ENCODE assay signal across 9 cellular contexts in the genomic region with DNA sequence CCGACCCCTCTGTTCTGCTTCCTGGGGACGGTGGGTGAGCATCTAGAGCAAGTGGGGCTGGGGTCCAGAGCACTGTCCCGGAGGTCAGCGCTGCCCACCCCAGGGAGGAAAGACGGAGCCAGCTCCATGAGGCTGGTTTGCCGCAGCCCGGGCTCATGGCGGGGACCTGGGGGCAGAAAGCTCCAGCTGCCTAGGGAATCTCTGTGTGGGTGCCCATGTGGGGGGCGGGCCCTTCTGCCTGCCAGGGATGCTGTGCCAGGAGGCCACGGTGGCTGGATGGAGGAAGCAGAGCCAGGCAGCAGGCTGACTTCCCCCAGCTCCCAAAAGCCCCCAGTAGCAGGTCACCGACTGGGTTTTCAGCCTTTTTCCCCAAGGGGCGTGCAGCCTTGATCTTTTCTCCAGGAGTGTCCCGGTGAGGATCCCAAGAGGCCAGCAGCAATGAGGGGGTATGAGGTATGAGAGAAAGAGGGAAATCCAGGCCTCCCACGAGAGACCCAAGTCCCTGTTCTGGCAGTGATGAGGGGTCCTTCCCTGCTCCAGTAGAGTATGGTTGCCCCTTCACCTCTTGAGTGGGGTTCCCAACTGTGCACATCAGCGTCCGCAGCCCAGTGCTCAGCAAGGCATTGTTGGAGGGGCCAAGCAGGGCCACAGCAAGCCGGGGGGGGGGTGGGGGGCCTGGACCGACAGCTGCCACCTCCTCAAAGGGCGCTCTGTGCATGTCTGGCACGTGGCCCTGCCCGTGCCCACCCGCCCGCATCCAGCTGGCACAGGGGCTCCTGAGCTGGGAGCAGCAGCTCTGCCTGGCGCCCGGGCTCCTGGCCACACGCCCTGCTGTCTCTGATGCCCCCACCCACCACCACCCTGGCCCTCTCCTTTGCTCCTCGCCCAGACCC. TPM values are rescaled to one million over a fixed set of nuclear protein-coding genes. Genes with fewer than 3 reads are reported as not detected.
DNase-seq lines count a peak whose midpoint lies in the region; ATAC-seq and TF ChIP-seq lines count a peak whose summit lies in the region.
"Had no signal": no experiment of that assay in that cellular context is flagged by ENCODE, and none has a peak within 500 bp of the region (broad histone marks: within the 10 kb centered on the region; RNA-seq: fewer than 3 reads in every experiment).

No MANE protein-coding gene starts in this region.

- H3K4me3 ChIP-seq in AG04449 (ENCODE audit: low read depth, low read length) (peak overlapping the region; percentile 81), Karpas-422 (ENCODE audit: low read length) (peak overlapping the region; percentile 95)

- H3K36me3 Mint-ChIP-seq in naive thymus-derived CD8-positive, alpha-beta T cell, result no peaks in the 10 kb centered on the region

- DNase-seq in AG04449 (ENCODE audit: low read depth, low spot score) (no peak), Karpas-422 (no peak), caudate nucleus (lab: John Stamatoyannopoulos, UW) (peak in 53 of 61 donors; percentile 35 to 87 (median 71)), NCI-H2029 (lab: John Stamatoyannopoulos, UW) (no peak), G401 (ENCODE audit: low spot score) (no peak), NCI-H2196 treated with DMSO at 0.1 percent for 48 hours (lab: John Stamatoyannopoulos, UW; ENCODE audit: unreplicated experiment) (no peak), HuH-7.5 (ENCODE audit: low spot score) (no peak)
- no peak for DNase-seq in naive thymus-derived CD8-positive, alpha-beta T cell

- in situ Hi-C loops in G401 (cut with HindIII; ENCODE audit: low sequenced_read_pairs), result no loop called here

- no peaks in the 10 kb centered on the region for H3K9me3 ChIP-seq in Karpas-422 (ENCODE audit: low read length)
- H3K9me3 ChIP-seq: pancreas had no signal

- H3K9me2 ChIP-seq in Karpas-422 (replicated peaks; ENCODE audit: insufficient read depth, low read length), result no peaks in the 10 kb centered on the region

- H3K4me2 ChIP-seq in Karpas-422 (ENCODE audit: low read depth, low read length, poor library complexity, severe bottlenecking), result peak overlapping the region; percentile 91

- no peaks in the 10 kb centered on the region for H3K27me3 ChIP-seq in Karpas-422 (ENCODE audit: low read length)
- H3K27me3 ChIP-seq: pancreas had no signal

- CTCF ChIA-PET in AG04449 (lab: Yijun Ruan, JAX), result interaction anchor here (0.8 to 1.3 kb wide), 4 partner anchors 12 to 120 kb away, joined by 3 to 7 read pairs (median 3); no protein-coding TSS in a partner anchor

- H3K79me2 ChIP-seq in Karpas-422 (ENCODE audit: low read length), result no peaks in the 10 kb centered on the region

- peak overlapping the region; percentile 60 to 89 (median 83) for H3K4me3 Mint-ChIP-seq in naive thymus-derived CD8-positive, alpha-beta T cell

- ATAC-seq in naive thymus-derived CD8-positive, alpha-beta T cell, result no peak

- H3K4me1 ChIP-seq in Karpas-422 (ENCODE audit: low read length), result peaks cover 23% of the 10 kb centered on the region

- H3K27ac ChIP-seq in Karpas-422 (ENCODE audit: low read length) (no peak overlapping the region), caudate nucleus (ENCODE audit: low read depth, low read length) (peak overlapping the region; percentile 87)

- peak overlapping the region; percentile 85 for H3K9ac ChIP-seq in Karpas-422 (ENCODE audit: low read length)

- TF ChIP-seq CTCF in AG04449 (IDR thresholded peaks at IDR 0.05; ENCODE audit: insufficient read depth, low read length, missing control alignments), result no peak

- POLR2A ChIA-PET in AG04449 (lab: Yijun Ruan, JAX), result interaction anchor here (0.6 to 0.8 kb wide), 2 partner anchors 10 to 16 kb away, joined by 3 read pairs; no protein-coding TSS in a partner anchor
- POLR2A ChIA-PET in naive thymus-derived CD8-positive, alpha-beta T cell (lab: Charles Lee), result no interaction called here

- no peaks in the 10 kb centered on the region for H3K9me3 Mint-ChIP-seq in naive thymus-derived CD8-positive, alpha-beta T cell

- peaks cover 2 to 11% (median 9%) of the 10 kb centered on the region in 4 donors for H3K4me1 Mint-ChIP-seq in naive thymus-derived CD8-positive, alpha-beta T cell

- H2AFZ ChIP-seq in Karpas-422 (ENCODE audit: low read length), result peak overlapping the region; percentile 100; the same call in 1 of the 2 replicates

- H3K27me3 Mint-ChIP-seq in naive thymus-derived CD8-positive, alpha-beta T cell, result peaks cover 19 to 62% (median 39%) of the 10 kb centered on the region in 5 donors

- peaks cover 17% of the 10 kb centered on the region; the same call in 1 of the 2 replicates for H4K20me1 ChIP-seq in Karpas-422 (ENCODE audit: insufficient read depth, low read depth, low read length)

- peak overlapping the region in 1 of 10 donors; percentile 43 for H3K27ac Mint-ChIP-seq in naive thymus-derived CD8-positive, alpha-beta T cell

- no peaks in the 10 kb centered on the region for H3K36me3 ChIP-seq in Karpas-422 (ENCODE audit: insufficient read depth, low read length)
- H3K36me3 ChIP-seq: pancreas had no signal

RNA-seq across cellular contexts. Expression of gene BCAR1, which starts 15.6 kb away (rescaled TPM):
- total RNA-seq in Karpas-422 (2014; rRNA removed; shearing (Covaris generic); ENCODE audit: low replicate concordance), result 9.2 and 20.5 TPM in 2 replicates
- total RNA-seq in naive thymus-derived CD8-positive, alpha-beta T cell, result under 1 TPM in 1 of 2 experiments, not detected in 1; 0.30 TPM
- polyA plus RNA-seq in naive thymus-derived CD8-positive, alpha-beta T cell, result not detected
- 122 and 124 TPM in 2 replicates for total RNA-seq in G401 (2014; rRNA removed; shearing (Covaris generic))

RNA-seq across cellular contexts. Expression of gene CTRB1, which starts 48.2 kb away (rescaled TPM):
- not detected in 2 replicates for total RNA-seq in Karpas-422 (2014; rRNA removed; shearing (Covaris generic); ENCODE audit: low replicate concordance)
- total RNA-seq in naive thymus-derived CD8-positive, alpha-beta T cell, result not detected
- polyA plus RNA-seq in naive thymus-derived CD8-positive, alpha-beta T cell, result not detected
- total RNA-seq in G401 (2014; rRNA removed; shearing (Covaris generic)), result not detected in 2 replicates

Comparison
In these comparisons a context has a peak if more than half of its experiments do, and no peak if none do; other contexts are left out.
1. DNase-seq: peak in caudate nucleus (53 of 61); none in AG04449 (single experiment), Karpas-422 (single experiment), naive thymus-derived CD8-positive, alpha-beta T cell (0 of 10), NCI-H2029 (single experiment), G401 (single experiment), NCI-H2196 treated with DMSO at 0.1 percent for 48 hours (single experiment) and HuH-7.5 (single experiment).